ENCODE assay signal across 13 cellular contexts in genomic region chr10:50395279-50395678, GRCh38.
DNase-seq lines count a peak whose midpoint lies in the region; ATAC-seq, FAIRE-seq and TF ChIP-seq lines count a peak whose summit lies in the region.
"Had no signal": no experiment of that assay in that cellular context is flagged by ENCODE, and none has a peak within 500 bp of the region (broad histone marks: within the 10 kb centered on the region; RNA-seq: fewer than 3 reads in every experiment).

No MANE protein-coding gene starts in this region.

- peaks cover 0 to 5% of the 10 kb centered on the region in 2 experiments; a peak in 2 of 4 replicates for H3K36me3 ChIP-seq in GM12878 (ENCODE audit: control insufficient read depth in 2 of 2, insufficient read depth in 2 of 2, low read length in 1 of 2)
- H3K36me3 ChIP-seq in left lung = no peaks in the 10 kb centered on the region
- H3K36me3 ChIP-seq: BLaER1, prostate gland had no signal

- no peaks in the 10 kb centered on the region for H4K20me1 ChIP-seq in GM12878 (ENCODE audit: control insufficient read depth, insufficient read depth)
- H4K20me1 ChIP-seq: BLaER1 had no signal

- H2AFZ ChIP-seq in GM12878 (ENCODE audit: control insufficient read depth, low read depth, low read length) = no peak overlapping the region

- in situ Hi-C loops in GM12878 (cut with MboI) = no loop called here

- RAD21 ChIA-PET in GM12878 (lab: Charles Lee; ENCODE audit: unreplicated experiment) = interaction anchor here (1.0 to 1.2 kb wide), 3 partner anchors 9 to 13 kb away, joined by 3 read pairs; no protein-coding TSS in a partner anchor

- no peaks in the 10 kb centered on the region for H3K27me3 Mint-ChIP-seq in natural killer cell treated with Interleukin-12 subunit alpha and Interleukin-12 subunit beta and Interleukin-15 and Interleukin-18, amount 100 ng/mL, for 72 hours
- no peaks in the 10 kb centered on the region for H3K27me3 Mint-ChIP-seq in natural killer cell (ENCODE audit: low read depth in 2 of 2)
- H3K27me3 Mint-ChIP-seq: activated CD8-positive, alpha-beta memory T cell treated with anti-CD3 and anti-CD28 coated beads, Interleukin-2, amount 10 ng/mL, durations not matched to agents 7 days and 5 days had no signal

- intact Hi-C loops in natural killer cell (cut with micrococcal nuclease) (no loop called here), GM12878 (cut with micrococcal nuclease; ENCODE audit: unreplicated experiment) (no loop called here), left lung (cut with DNase I) (no loop called here)

- H3K4me3 ChIP-seq in GM12878 = no peak overlapping the region
- H3K4me3 ChIP-seq in left lung = no peak overlapping the region
- H3K4me3 ChIP-seq: BLaER1, prostate gland had no signal

- SMC1A ChIA-PET in GM12878 (lab: Charles Lee; ENCODE audit: uncharacterized antibody, unreplicated experiment) = interaction anchor here (0.9 to 5.2 kb wide), 10 partner anchors 9 to 134 kb away, joined by 3 to 36 read pairs (median 6); no protein-coding TSS in a partner anchor

- ATAC-seq in natural killer cell treated with Interleukin-12 subunit alpha and Interleukin-12 subunit beta and Interleukin-15 and Interleukin-18, amount 100 ng/mL, for 72 hours = peak in 1 of 2 donors; percentile 52
- ATAC-seq in natural killer cell (no peak), GM12878 (no peak), left lung (peak; percentile 74), HG03439 (IDR thresholded peaks at IDR 0.05; ENCODE audit: unreplicated experiment) (no peak)
- ATAC-seq: activated CD8-positive, alpha-beta memory T cell treated with anti-CD3 and anti-CD28 coated beads, Interleukin-2, amount 10 ng/mL, durations not matched to agents 7 days and 5 days had no signal

- no TSS peak for BruUV-seq in GM12878 (replicated peaks; lab: Mats Ljungman, UMichigan)

- TF ChIP-seq POLR2A in GM12878 (IDR thresholded peaks at IDR 0.05; ENCODE audit: low read depth, low read length) = no peak

- H3K36me3 Mint-ChIP-seq in natural killer cell treated with Interleukin-12 subunit alpha and Interleukin-12 subunit beta and Interleukin-15 and Interleukin-18, amount 100 ng/mL, for 72 hours = peaks cover 5% of the 10 kb centered on the region
- no peaks in the 10 kb centered on the region for H3K36me3 Mint-ChIP-seq in natural killer cell

- H3K4me1 ChIP-seq in GM12878 (ENCODE audit: control insufficient read depth, insufficient read depth, low read length) (peaks cover 17% of the 10 kb centered on the region), left lung (peaks cover 20 to 61% of the 10 kb centered on the region in 2 donors)
- H3K4me1 ChIP-seq: prostate gland had no signal

- no peak for FAIRE-seq in GM12878 (lab: Jason Lieb, UNC)

- H3K9me3 ChIP-seq in GM12878 (replicated peaks; ENCODE audit: control insufficient read depth, insufficient read depth, low read length) = no peaks in the 10 kb centered on the region
- H3K9me3 ChIP-seq in left lung = no peaks in the 10 kb centered on the region
- H3K9me3 ChIP-seq: BLaER1, prostate gland had no signal

- H3K9me3 Mint-ChIP-seq in natural killer cell treated with Interleukin-12 subunit alpha and Interleukin-12 subunit beta and Interleukin-15 and Interleukin-18, amount 100 ng/mL, for 72 hours = no peaks in the 10 kb centered on the region
- H3K9me3 Mint-ChIP-seq in natural killer cell = no peaks in the 10 kb centered on the region

- H3K4me3 Mint-ChIP-seq in natural killer cell treated with Interleukin-12 subunit alpha and Interleukin-12 subunit beta and Interleukin-15 and Interleukin-18, amount 100 ng/mL, for 72 hours = peak overlapping the region; percentile 86
- no peak overlapping the region for H3K4me3 Mint-ChIP-seq in natural killer cell
- H3K4me3 Mint-ChIP-seq: activated CD8-positive, alpha-beta memory T cell treated with anti-CD3 and anti-CD28 coated beads, Interleukin-2, amount 10 ng/mL, durations not matched to agents 7 days and 5 days had no signal

- WGBS in GM12878 (ENCODE audit: insufficient coverage, insufficient replicate concordance, low lambda C conversion rate, missing lambda C conversion rate) = 100% methylated on average over 1 of the region's 1 CpG

- POLR2A ChIA-PET in GM12878 (lab: Charles Lee) = interaction anchor here (4.4 kb wide), 1 partner anchor 9 kb away, joined by 30 read pairs; no protein-coding TSS in a partner anchor

- peaks cover 79% of the 10 kb centered on the region for H3K79me2 ChIP-seq in GM12878 (ENCODE audit: control insufficient read depth, insufficient read depth, low read length)

- no peak overlapping the region for H3K9ac ChIP-seq in GM12878 (ENCODE audit: control insufficient read depth, insufficient read depth, low read length)
- H3K9ac ChIP-seq: BLaER1 had no signal

- peaks cover 41 to 68% of the 10 kb centered on the region in 2 donors for H3K4me1 Mint-ChIP-seq in natural killer cell treated with Interleukin-12 subunit alpha and Interleukin-12 subunit beta and Interleukin-15 and Interleukin-18, amount 100 ng/mL, for 72 hours (ENCODE audit: low read depth in 2 of 2)
- peaks cover 39 to 47% of the 10 kb centered on the region in 2 donors for H3K4me1 Mint-ChIP-seq in natural killer cell

- H3K27ac ChIP-seq in GM12878 (ENCODE audit: control insufficient read depth, insufficient read depth) = no peak overlapping the region
- H3K27ac ChIP-seq in left lung = peak overlapping the region in 1 of 2 donors; percentile 53
- H3K27ac ChIP-seq: BLaER1, prostate gland had no signal

- peak overlapping the region; percentile 80 to 98 for H3K27ac Mint-ChIP-seq in natural killer cell treated with Interleukin-12 subunit alpha and Interleukin-12 subunit beta and Interleukin-15 and Interleukin-18, amount 100 ng/mL, for 72 hours
- no peak overlapping the region for H3K27ac Mint-ChIP-seq in natural killer cell

- no peak for TF ChIP-seq CTCF in natural killer cell (IDR thresholded peaks at IDR 0.05)
- no peak for TF ChIP-seq CTCF in GM12878 (IDR thresholded peaks at IDR 0.05 in 2 of 3, conservative IDR thresholded peaks at IDR 0.05 in 1 of 3; ENCODE audit: control insufficient read depth in 2 of 3, extremely low read depth in 1 of 3, insufficient read depth in 1 of 3, low read depth in 3 of 3, low read length in 3 of 3)
- TF ChIP-seq CTCF in left lung (IDR thresholded peaks at IDR 0.05) = no peak

- H3K27me3 ChIP-seq in GM12878 (replicated peaks in 1 of 2; ENCODE audit: control insufficient read depth in 2 of 2, insufficient read depth in 2 of 2, low read length in 1 of 2) (no peaks in the 10 kb centered on the region), left lung (no peaks in the 10 kb centered on the region)
- H3K27me3 ChIP-seq: BLaER1 had no signal

- no peak for TF ChIP-seq RAD21 in GM12878 (IDR thresholded peaks at IDR 0.05; ENCODE audit: insufficient read depth, low read depth, low read length)

- no peak for TF ChIP-seq EP300 in GM12878 (IDR thresholded peaks at IDR 0.05; ENCODE audit: borderline replicate concordance in 1 of 2, control insufficient read depth in 1 of 2, low read depth in 2 of 2, low read length in 2 of 2)

- DNase-seq in natural killer cell treated with Interleukin-12 subunit alpha and Interleukin-12 subunit beta and Interleukin-15 and Interleukin-18, amount 100 ng/mL, for 72 hours (ENCODE audit: low spot score) = no peak
- no peak for DNase-seq in natural killer cell
- no peak for DNase-seq in GM12878 (ENCODE audit: low read depth, low spot score)
- no peak for DNase-seq in left lung
- no peak for DNase-seq in activated effector memory CD4-positive, alpha-beta T cell treated with anti-CD3 and anti-CD28 coated beads, Interleukin-2, amount 50 U/mL, for 16 hours
- no peak for DNase-seq in NCI-H2081 (lab: John Stamatoyannopoulos, UW)
- DNase-seq in SKM-1 treated with dmso at 0.1 percent for 144 hours (lab: John Stamatoyannopoulos, UW; ENCODE audit: unreplicated experiment) = no peak
- DNase-seq: activated CD8-positive, alpha-beta memory T cell treated with anti-CD3 and anti-CD28 coated beads, Interleukin-2, amount 10 ng/mL, durations not matched to agents 7 days and 5 days; anterior cingulate cortex; NCI-H748 treated with DMSO at 0.1 percent for 48 hours had no signal

- CTCF ChIA-PET in GM12878 (lab: Yijun Ruan, JAX) = interaction anchor here (0.8 to 3.1 kb wide), 6 partner anchors 9 to 111 kb away, joined by 3 to 14 read pairs (median 3); no protein-coding TSS in a partner anchor

- peak overlapping the region; percentile 95; the same call in 1 of the 2 replicates for H3K4me2 ChIP-seq in GM12878 (ENCODE audit: control insufficient read depth, insufficient read depth)

TF ChIP-seq in GM12878, 131 proteins besides CTCF, POLR2A, EP300 and RAD21 (continues in another document):
- TF ChIP-seq SMARCA5 (IDR thresholded peaks at IDR 0.05) (no peak), ZNF217 (IDR thresholded peaks at IDR 0.05) (no peak), IRF3 (IDR thresholded peaks at IDR 0.05) (no peak), NR2F1 (conservative IDR thresholded peaks at IDR 0.05) (no peak)

Comparison
In these comparisons a context has a peak if more than half of its experiments do, and no peak if none do; other contexts are left out.
1. H3K27ac Mint-ChIP-seq: peak in natural killer cell treated with Interleukin-12 subunit alpha and Interleukin-12 subunit beta and Interleukin-15 and Interleukin-18, amount 100 ng/mL, for 72 hours (2 of 2); none in natural killer cell (0 of 2).